In genomic region chr17:70074991-70075390, GRCh38 we compare ENCODE assay signal across 17 cellular contexts. TPM values are rescaled to one million over a fixed set of nuclear protein-coding genes. Genes with fewer than 3 reads are reported as not detected.
DNase-seq lines count a peak whose midpoint lies in the region; ATAC-seq lines count a peak whose summit lies in the region.
"Had no signal": no experiment of that assay in that cellular context is flagged by ENCODE, and none has a peak within 500 bp of the region (broad histone marks: within the 10 kb centered on the region; RNA-seq: fewer than 3 reads in every experiment).

TSS of gene KCNJ16 (plus strand) at chr17:70075225. CDS start at chr17:70132088, 56,863 bp downstream.

- H3K4me3 ChIP-seq in MG63 = no peak within 1 kb of the TSS
- H3K4me3 ChIP-seq: lower lobe of right lung, SJCRH30 had no signal

- no peak for ATAC-seq in HG03025 (IDR thresholded peaks at IDR 0.05; ENCODE audit: low FRiP score, unreplicated experiment)
- ATAC-seq: lower lobe of right lung; stimulated activated naive B cell treated with anti-CD40 and anti-IgM and Interleukin-4, amounts not matched to agents 10 μg/mL and 1 μg/mL and 100 μg/mL, for 72 hours had no signal

- in situ Hi-C loops in ACHN (cut with HindIII; ENCODE audit: low pct_ligation_motif_present, low pct_unique_long_range_greater_than_20kb, low sequenced_read_pairs) = no loop called here

- no peaks in the 10 kb centered on the region for H3K9me3 ChIP-seq in MG63
- H3K9me3 ChIP-seq: lower lobe of right lung, SJCRH30 had no signal

- no peaks in the 10 kb centered on the region for H3K36me3 ChIP-seq in MG63
- H3K36me3 ChIP-seq: lower lobe of right lung, SJCRH30 had no signal

- H3K27me3 ChIP-seq in MG63 = no peaks in the 10 kb centered on the region
- H3K27me3 ChIP-seq: SJCRH30 had no signal

- peak; percentile 98 for DNase-seq in ACHN
- peak; percentile 44 for DNase-seq in NCI-H1417 treated with DMSO at 0.1 percent for 48 hours (lab: John Stamatoyannopoulos, UW)
- peak; percentile 30 for DNase-seq in cerebellar cortex (ENCODE audit: low spot score)
- peak; percentile 92 for DNase-seq in mucosa of gallbladder (ENCODE audit: low spot score)
- DNase-seq in MG63 = no peak
- DNase-seq in anterior cingulate cortex (lab: John Stamatoyannopoulos, UW) = no peak
- DNase-seq in activated CD4-positive, alpha-beta T cell treated with anti-CD3 and anti-CD28 coated beads for 4 hours = no peak
- DNase-seq: activated CD4-positive, alpha-beta T cell treated with anti-CD3 and anti-CD28 coated beads, Interleukin-2, amount 50 U/mL, for 4 hours; erythroblast; H9; head of caudate nucleus; lower lobe of right lung; NCI-H146; stimulated activated naive B cell treated with anti-CD40 and anti-IgM and Interleukin-4, amounts not matched to agents 10 μg/mL and 1 μg/mL and 100 μg/mL, for 72 hours had no signal

RNA-seq across cellular contexts. Expression of gene KCNJ16, which starts in this region (rescaled TPM):
- total RNA-seq in mucosa of gallbladder = 93.9 TPM
- not detected in 2 replicates for total RNA-seq in MG63 (2014; rRNA removed; shearing (Covaris generic); ENCODE audit: low replicate concordance)
- total RNA-seq: activated T-helper 1 cell treated with anti-CD3 and anti-CD28 coated beads, Interleukin-12 subunit alpha, Interleukin-12 subunit beta, Interleukin-2, Interleukin-4 antibody, amounts not matched to agents 30 ng/mL and 10 ng/mL and 1 ng/mL, durations not matched to agents 14 hours and 24 hours and 36 hours; H9; SJCRH30 had no signal

Comparison
In these comparisons a context has a peak if more than half of its experiments do, and no peak if none do; other contexts are left out.
1. RNA of gene KCNJ16 (total RNA-seq): 93.9 TPM in mucosa of gallbladder (single experiment); not detected in MG63; every median in the first group is over 10 times any median in the second.
2. DNase-seq: peak in ACHN (single experiment), NCI-H1417 treated with DMSO at 0.1 percent for 48 hours (single experiment), cerebellar cortex (single experiment) and mucosa of gallbladder (single experiment); none in MG63 (single experiment), anterior cingulate cortex (0 of 58) and activated CD4-positive, alpha-beta T cell treated with anti-CD3 and anti-CD28 coated beads for 4 hours (0 of 2).